ENCODE assay signal across 6 cellular contexts in the genomic region with DNA sequence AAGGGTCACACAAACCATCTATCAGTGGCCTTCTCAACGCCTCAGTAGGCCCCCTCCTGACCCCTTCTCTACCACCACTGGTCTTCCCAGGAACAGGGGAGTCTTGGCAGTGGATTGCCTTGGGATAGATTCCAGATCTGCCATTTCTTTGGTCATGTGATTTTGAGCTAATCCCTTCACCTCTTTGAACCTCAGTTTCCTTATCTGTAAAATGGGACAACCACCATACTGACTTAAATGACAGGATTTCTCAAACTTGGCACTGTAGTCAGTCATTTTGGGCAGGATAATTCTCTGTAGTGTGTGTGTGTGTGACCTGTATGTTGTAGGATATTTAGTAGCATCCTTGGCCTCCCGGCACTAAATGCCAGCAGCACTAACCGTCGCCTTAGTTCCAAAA.
"Had no signal": no experiment of that assay in that cellular context is flagged by ENCODE, and none has a peak within 500 bp of the region (broad histone marks: within the 10 kb centered on the region; RNA-seq: fewer than 3 reads in every experiment).

No MANE protein-coding gene starts in this region.

- H3K4me1 ChIP-seq: HAP-1 had no signal

- H3K36me3 ChIP-seq: HAP-1 had no signal

- H3K9me3 ChIP-seq: HAP-1 had no signal

- H3K4me3 Mint-ChIP-seq: GM23338, HFFc6, IgD-negative memory B cell had no signal

- H3K9me3 Mint-ChIP-seq: GM23338, HFFc6 had no signal

- ATAC-seq: GM23338, HCT116 had no signal

- H3K27ac Mint-ChIP-seq: GM23338, HFFc6 had no signal

- DNase-seq: HFFc6, KG1 had no signal

- H3K4me2 ChIP-seq: GM23338 had no signal

- H3K4me3 ChIP-seq: GM23338, HAP-1 had no signal

- H2AFZ ChIP-seq: GM23338 had no signal
